ENCODE assay signal across 20 cellular contexts in the genomic region with DNA sequence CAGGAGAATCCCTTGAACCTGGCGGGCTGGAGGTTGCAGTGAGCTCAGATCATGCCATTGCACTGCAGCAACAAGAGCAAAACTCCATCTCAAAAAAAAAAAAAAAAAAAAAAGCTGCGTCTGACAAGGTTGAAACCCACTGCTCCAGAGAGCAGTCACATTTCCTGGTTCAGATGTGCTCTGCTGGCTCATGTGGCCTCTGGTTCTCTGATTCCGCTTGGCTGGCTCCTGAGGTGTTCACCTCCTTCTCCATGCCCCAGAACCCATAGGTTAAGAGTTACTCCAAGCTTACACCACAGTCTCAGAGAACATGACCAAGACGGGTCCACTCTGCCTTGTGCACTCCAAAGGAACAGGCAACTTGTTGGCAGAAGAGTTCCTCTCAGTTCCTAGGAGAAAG. TPM values are rescaled to one million over a fixed set of nuclear protein-coding genes. Genes with fewer than 3 reads are reported as not detected.
A peak's percentile ranks its signal among the peaks of the same experiment; 100 is the strongest.
DNase-seq lines count a peak whose midpoint lies in the region; ATAC-seq, FAIRE-seq and TF ChIP-seq lines count a peak whose summit lies in the region.
"Had no signal": no experiment of that assay in that cellular context is flagged by ENCODE, and none has a peak within 500 bp of the region (broad histone marks: within the 10 kb centered on the region; RNA-seq: fewer than 3 reads in every experiment).

No MANE protein-coding gene starts in this region.

- H3K27ac ChIP-seq in GM12878 (ENCODE audit: control insufficient read depth, insufficient read depth): no peak overlapping the region
- no peak overlapping the region for H3K27ac ChIP-seq in CD4-positive, alpha-beta memory T cell (ENCODE audit: low read depth, low read length)
- H3K27ac ChIP-seq: C4-2B had no signal

- no peak overlapping the region for H3K9ac ChIP-seq in GM12878 (ENCODE audit: control insufficient read depth, insufficient read depth, low read length)

- CTCF ChIA-PET in GM12878 (lab: Yijun Ruan, JAX): interaction anchor here (0.8 to 1.1 kb wide), 2 partner anchors 10 to 63 kb away, joined by 3 to 4 read pairs; a partner anchor contains a TSS
- CTCF ChIA-PET in CD4-positive, alpha-beta memory T cell (lab: Charles Lee; ENCODE audit: partially characterized antibody): no interaction called here

- H3K9me3 ChIP-seq in GM12878 (replicated peaks; ENCODE audit: control insufficient read depth, insufficient read depth, low read length): no peaks in the 10 kb centered on the region
- no peaks in the 10 kb centered on the region for H3K9me3 ChIP-seq in CD4-positive, alpha-beta memory T cell (ENCODE audit: control insufficient read depth in 1 of 2, low read length in 2 of 2)

- POLR2A ChIA-PET in GM12878 (lab: Charles Lee): interaction anchor here (0.6 to 2.3 kb wide), 2 partner anchors 10 to 605 kb away, joined by 7 to 10 read pairs; a partner anchor contains a TSS
- POLR2A ChIA-PET in CD4-positive, alpha-beta memory T cell (lab: Charles Lee; ENCODE audit: partially characterized antibody): no interaction called here

- peaks cover 0 to 4% (median 0%) of the 10 kb centered on the region in 8 donors for H3K9me3 Mint-ChIP-seq in CD4-positive, alpha-beta memory T cell

- no peaks in the 10 kb centered on the region for H3K27me3 ChIP-seq in GM12878 (replicated peaks in 1 of 2; ENCODE audit: control insufficient read depth in 2 of 2, insufficient read depth in 2 of 2, low read length in 1 of 2)
- H3K27me3 ChIP-seq in CD4-positive, alpha-beta memory T cell (ENCODE audit: insufficient read depth, low read length): no peaks in the 10 kb centered on the region

- intact Hi-C loops in GM12878 (cut with micrococcal nuclease; ENCODE audit: unreplicated experiment): loop anchor here (5.0 kb wide), 1 partner anchor 317 kb away; no protein-coding TSS in a partner anchor
- intact Hi-C loops in CD4-positive, alpha-beta memory T cell (cut with micrococcal nuclease): no loop called here

- no peaks in the 10 kb centered on the region for H3K79me2 ChIP-seq in GM12878 (ENCODE audit: control insufficient read depth, insufficient read depth, low read length)

- no peaks in the 10 kb centered on the region for H4K20me1 ChIP-seq in GM12878 (ENCODE audit: control insufficient read depth, insufficient read depth)

- H3K36me3 ChIP-seq in GM12878 (ENCODE audit: control insufficient read depth in 2 of 2, insufficient read depth in 2 of 2, low read length in 1 of 2): no peaks in the 10 kb centered on the region
- H3K36me3 ChIP-seq in CD4-positive, alpha-beta memory T cell (ENCODE audit: insufficient read depth, low read length): no peaks in the 10 kb centered on the region

- no peaks in the 10 kb centered on the region for H3K36me3 Mint-ChIP-seq in CD4-positive, alpha-beta memory T cell

- no peak overlapping the region for H3K4me3 ChIP-seq in GM12878
- H3K4me3 ChIP-seq in CD4-positive, alpha-beta memory T cell (ENCODE audit: low read length in 2 of 2): no peak overlapping the region

- BruUV-seq in GM12878 (replicated peaks; lab: Mats Ljungman, UMichigan): no TSS peak

- in situ Hi-C loops in GM12878 (cut with MboI): no loop called here

- no peak overlapping the region for H3K4me3 Mint-ChIP-seq in CD4-positive, alpha-beta memory T cell

- no peak overlapping the region for H3K27ac Mint-ChIP-seq in CD4-positive, alpha-beta memory T cell

- FAIRE-seq in GM18507 (lab: Jason Lieb, UNC): peak; percentile 68
- no peak for FAIRE-seq in GM12878 (lab: Jason Lieb, UNC)

- TF ChIP-seq CTCF in GM12878 (IDR thresholded peaks at IDR 0.05 in 2 of 3, conservative IDR thresholded peaks at IDR 0.05 in 1 of 3; ENCODE audit: control insufficient read depth in 2 of 3, extremely low read depth in 1 of 3, insufficient read depth in 1 of 3, low read depth in 3 of 3, low read length in 3 of 3): no peak

- TF ChIP-seq RAD21 in GM12878 (IDR thresholded peaks at IDR 0.05; ENCODE audit: insufficient read depth, low read depth, low read length): no peak

- H2AFZ ChIP-seq in GM12878 (ENCODE audit: control insufficient read depth, low read depth, low read length): peak overlapping the region; percentile 6; the same call in 1 of the 2 replicates

- no peaks in the 10 kb centered on the region for H3K4me1 Mint-ChIP-seq in CD4-positive, alpha-beta memory T cell

- 39% methylated on average over 4 of the region's 4 CpGs for WGBS in GM12878 (ENCODE audit: insufficient coverage, insufficient replicate concordance, low lambda C conversion rate, missing lambda C conversion rate)

- peaks cover 16% of the 10 kb centered on the region; the same call in 1 of the 2 replicates for H3K4me1 ChIP-seq in GM12878 (ENCODE audit: control insufficient read depth, insufficient read depth, low read length)
- no peaks in the 10 kb centered on the region for H3K4me1 ChIP-seq in CD4-positive, alpha-beta memory T cell (ENCODE audit: insufficient read depth, low read length)

- SMC1A ChIA-PET in GM12878 (lab: Charles Lee; ENCODE audit: uncharacterized antibody, unreplicated experiment): interaction anchor here (0.9 to 1.0 kb wide), 2 partner anchors 9 to 33 kb away, joined by 3 read pairs; no protein-coding TSS in a partner anchor

- DNase-seq in GM18507 (ENCODE audit: extremely low spot score, insufficient read length, low read depth): no peak
- DNase-seq in GM12878 (ENCODE audit: low read depth, low spot score): no peak
- no peak for DNase-seq in CD4-positive, alpha-beta memory T cell
- DNase-seq in dedifferentiated amniotic fluid mesenchymal stem cell (ENCODE audit: extremely low spot score): no peak
- DNase-seq: ACHN, DMS79 treated with DMSO at 0.1 percent for 48 hours, KBM-7, NCI-H1105 treated with DMSO at 0.1 percent for 48 hours, NCI-H1694, NCI-H2081 treated with DMSO at 0.1 percent for 48 hours, RPMI8226, SIG-M5, T-helper 1 cell had no signal

- RAD21 ChIA-PET in GM12878 (lab: Charles Lee; ENCODE audit: unreplicated experiment): interaction anchor here (0.6 to 0.8 kb wide), 2 partner anchors 10 to 65 kb away, joined by 3 to 4 read pairs; no protein-coding TSS in a partner anchor

- no peak for TF ChIP-seq EP300 in GM12878 (IDR thresholded peaks at IDR 0.05; ENCODE audit: borderline replicate concordance in 1 of 2, control insufficient read depth in 1 of 2, low read depth in 2 of 2, low read length in 2 of 2)

- TF ChIP-seq POLR2A in GM12878 (IDR thresholded peaks at IDR 0.05; ENCODE audit: low read depth, low read length): no peak

- peaks cover 29% of the 10 kb centered on the region in 2 donors for H3K27me3 Mint-ChIP-seq in CD4-positive, alpha-beta memory T cell

- ATAC-seq in HG02885 (IDR thresholded peaks at IDR 0.05; ENCODE audit: poor library complexity, unreplicated experiment): peak; percentile 34
- ATAC-seq in GM12878: no peak
- ATAC-seq in GM21786 (IDR thresholded peaks at IDR 0.05; ENCODE audit: unreplicated experiment): no peak
- no peak for ATAC-seq in GM18520 (IDR thresholded peaks at IDR 0.05; ENCODE audit: unreplicated experiment)
- ATAC-seq: SK-N-SH treated with all-trans-retinoic acid at 6 μM for 48 hours had no signal

- 0 out of 2 replicates have a peak overlapping the region, but pooled peaks have one; percentile 1 for H3K4me2 ChIP-seq in GM12878 (ENCODE audit: control insufficient read depth, insufficient read depth)

TF ChIP-seq in GM12878, 131 proteins besides CTCF, POLR2A, EP300 and RAD21 (continues in another document):
- TF ChIP-seq, protein P1, sequence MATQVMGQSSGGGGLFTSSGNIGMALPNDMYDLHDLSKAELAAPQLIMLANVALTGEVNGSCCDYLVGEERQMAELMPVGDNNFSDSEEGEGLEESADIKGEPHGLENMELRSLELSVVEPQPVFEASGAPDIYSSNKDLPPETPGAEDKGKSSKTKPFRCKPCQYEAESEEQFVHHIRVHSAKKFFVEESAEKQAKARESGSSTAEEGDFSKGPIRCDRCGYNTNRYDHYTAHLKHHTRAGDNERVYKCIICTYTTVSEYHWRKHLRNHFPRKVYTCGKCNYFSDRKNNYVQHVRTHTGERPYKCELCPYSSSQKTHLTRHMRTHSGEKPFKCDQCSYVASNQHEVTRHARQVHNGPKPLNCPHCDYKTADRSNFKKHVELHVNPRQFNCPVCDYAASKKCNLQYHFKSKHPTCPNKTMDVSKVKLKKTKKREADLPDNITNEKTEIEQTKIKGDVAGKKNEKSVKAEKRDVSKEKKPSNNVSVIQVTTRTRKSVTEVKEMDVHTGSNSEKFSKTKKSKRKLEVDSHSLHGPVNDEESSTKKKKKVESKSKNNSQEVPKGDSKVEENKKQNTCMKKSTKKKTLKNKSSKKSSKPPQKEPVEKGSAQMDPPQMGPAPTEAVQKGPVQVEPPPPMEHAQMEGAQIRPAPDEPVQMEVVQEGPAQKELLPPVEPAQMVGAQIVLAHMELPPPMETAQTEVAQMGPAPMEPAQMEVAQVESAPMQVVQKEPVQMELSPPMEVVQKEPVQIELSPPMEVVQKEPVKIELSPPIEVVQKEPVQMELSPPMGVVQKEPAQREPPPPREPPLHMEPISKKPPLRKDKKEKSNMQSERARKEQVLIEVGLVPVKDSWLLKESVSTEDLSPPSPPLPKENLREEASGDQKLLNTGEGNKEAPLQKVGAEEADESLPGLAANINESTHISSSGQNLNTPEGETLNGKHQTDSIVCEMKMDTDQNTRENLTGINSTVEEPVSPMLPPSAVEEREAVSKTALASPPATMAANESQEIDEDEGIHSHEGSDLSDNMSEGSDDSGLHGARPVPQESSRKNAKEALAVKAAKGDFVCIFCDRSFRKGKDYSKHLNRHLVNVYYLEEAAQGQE (IDR thresholded peaks at IDR 0.05; ENCODE audit: low read depth, low read length): no peak
- TF ChIP-seq TARDBP (IDR thresholded peaks at IDR 0.05; ENCODE audit: borderline replicate concordance): no peak
- no peak for TF ChIP-seq SMAD5 (IDR thresholded peaks at IDR 0.05; ENCODE audit: low read depth)

RNA-seq across cellular contexts. Expression of a gene that starts 8.8 kb away (rescaled TPM):
- total RNA-seq in GM12878 (2013; cell fraction: nucleolus; rRNA removed): 26.8 and 29.4 TPM in 2 replicates
- total RNA-seq in GM12878 (2014; rRNA removed) (11.1 and 13.6 TPM in 2 replicates), GM12878 (2014; rRNA removed; fragmentation: Illumina TruSeq; extraction: Trizol) (10.1 and 10.9 TPM in 2 replicates), GM12878 (2021) (15.4 TPM in 2 replicates)
- 2.0 TPM for polyA plus RNA-seq in GM12878 (2011; ENCODE audit: low read depth)
- polyA plus RNA-seq in GM12878 (2011; rRNA removed) (3.6 TPM in 2 replicates), GM12878 (2014; fragmentation: Illumina TruSeq; extraction: Trizol) (12.2 and 12.9 TPM in 2 replicates), GM12878 (2014; fragmentation: Nextera tagmentation; extraction: Ambion mirVana) (1 to 10 TPM; 2.2 to 3.1 TPM), GM12878 (2014; rRNA removed) (9.5 and 11.1 TPM in 2 replicates), GM12878 (2016; fragmentation: Nextera tagmentation; extraction: Ambion mirVana) (1 to 10 TPM; 5.9 to 6.8 TPM)
- polyA plus RNA-seq in GM12878 (2011; cell fraction: cytosol; rRNA removed): 6.0 and 6.2 TPM in 2 replicates
- polyA plus RNA-seq in GM12878 (2011; cell fraction: nucleus; rRNA removed): 17.5 and 20.6 TPM in 2 replicates
- polyA plus RNA-seq in GM12878 (2012): 1.7 and 2.5 TPM in 2 replicates
- 14.4 and 16.5 TPM in 2 replicates for polyA minus RNA-seq in GM12878 (2011; rRNA and poly(A)+ RNA removed)
- polyA minus RNA-seq in GM12878 (2011; cell fraction: cytosol; rRNA and poly(A)+ RNA removed): 1.9 and 6.0 TPM in 2 replicates
- 5.1 and 10.3 TPM in 2 replicates for polyA minus RNA-seq in GM12878 (2011; cell fraction: nucleus; rRNA and poly(A)+ RNA removed)
- not detected for total RNA-seq in CD4-positive, alpha-beta memory T cell
- polyA plus RNA-seq in CD4-positive, alpha-beta memory T cell: not detected
- total RNA-seq: G401, NCI-H460 had no signal

Comparison
In these comparisons a context has a peak if more than half of its experiments do, and no peak if none do; other contexts are left out.
1. RNA of a gene that starts 8.8 kb away (total RNA-seq): 10.1 to 29.4 TPM in GM12878; not detected in CD4-positive, alpha-beta memory T cell; every median in the first group is over 10 times any median in the second.